ENCODE assay signal across 21 cellular contexts in genomic region chr5:15131909-15132308, GRCh38.
DNase-seq lines count a peak whose midpoint lies in the region; ATAC-seq, FAIRE-seq and TF ChIP-seq lines count a peak whose summit lies in the region.
"Had no signal": no experiment of that assay in that cellular context is flagged by ENCODE, and none has a peak within 500 bp of the region (broad histone marks: within the 10 kb centered on the region; RNA-seq: fewer than 3 reads in every experiment).

No MANE protein-coding gene starts in this region.

- TF ChIP-seq RAD21 in HepG2 (CRISPR knock-in tag; IDR thresholded peaks at IDR 0.05) = no peak

- no peak overlapping the region for H2BK120ac ChIP-seq in neuronal stem cell (ENCODE audit: low read depth, low read length)

- no peak overlapping the region for H2BK12ac ChIP-seq in neuronal stem cell (ENCODE audit: low read length)

- no peak overlapping the region for H2AK5ac ChIP-seq in neuronal stem cell (ENCODE audit: low read depth, low read length)

- TF ChIP-seq CTCF in HepG2 (CRISPR knock-in tag; IDR thresholded peaks at IDR 0.05) (no peak), right lobe of liver (IDR thresholded peaks at IDR 0.05) (no peak)

- no peak overlapping the region for H4K8ac ChIP-seq in neuronal stem cell (ENCODE audit: low read depth, low read length)

- BruUV-seq in HepG2 (replicated peaks; lab: Mats Ljungman, UMichigan) = no TSS peak

- no peak overlapping the region for H3K4ac ChIP-seq in neuronal stem cell (ENCODE audit: low read length)

- peak overlapping the region; percentile 40 for H3K23ac ChIP-seq in neuronal stem cell (ENCODE audit: low read depth, low read length, poor library complexity)

- H3K4me1 ChIP-seq in HepG2 (ENCODE audit: insufficient read depth, low read length) (no peaks in the 10 kb centered on the region), right lobe of liver (no peaks in the 10 kb centered on the region), neuronal stem cell (ENCODE audit: control insufficient read depth in 2 of 2, insufficient read depth in 1 of 2, low read depth in 1 of 2, low read length in 2 of 2) (no peaks in the 10 kb centered on the region)

- H3K79me1 ChIP-seq in neuronal stem cell (ENCODE audit: low read depth, low read length) = no peaks in the 10 kb centered on the region

- no peak for TF ChIP-seq POLR2A in HepG2 (IDR thresholded peaks at IDR 0.05; ENCODE audit: insufficient read depth in 1 of 2, low read depth in 2 of 2, low read length in 2 of 2)
- no peak for TF ChIP-seq POLR2A in right lobe of liver (IDR thresholded peaks at IDR 0.05)

- DNase-seq in HepG2 (ENCODE audit: low spot score) = no peak
- DNase-seq in right lobe of liver = no peak
- DNase-seq in neuronal stem cell (ENCODE audit: low spot score) = no peak
- no peak for DNase-seq in urothelium cell line (ENCODE audit: low spot score)
- no peak for DNase-seq in NCI-H1694 (lab: John Stamatoyannopoulos, UW)
- DNase-seq in caudate nucleus (lab: John Stamatoyannopoulos, UW) = no peak
- DNase-seq: CD4-positive, alpha-beta T cell; CD8-positive, alpha-beta memory T cell; DMS 273 treated with DMSO at 0.1 percent for 48 hours; DMS79; EL; GDM1; GM23248; H9 had no signal

- H3K27ac ChIP-seq in HepG2 (ENCODE audit: extremely low read length, insufficient read depth, low read length) (no peak overlapping the region), right lobe of liver (no peak overlapping the region), neuronal stem cell (replicated peaks; ENCODE audit: low read length) (no peak overlapping the region), caudate nucleus (ENCODE audit: low read depth, low read length) (no peak overlapping the region)
- H3K27ac ChIP-seq: 22Rv1, BLaER1, GM23248 had no signal

- no peak for TF ChIP-seq EP300 in HepG2 (IDR thresholded peaks at IDR 0.05; ENCODE audit: low read depth in 2 of 2, low read length in 2 of 2)
- TF ChIP-seq EP300 in HepG2 (CRISPR knock-in tag; IDR thresholded peaks at IDR 0.05; ENCODE audit: borderline replicate concordance) = no peak

- H3K9me3 ChIP-seq in HepG2 (ENCODE audit: low read length) = no peaks in the 10 kb centered on the region
- H3K9me3 ChIP-seq in right lobe of liver = no peaks in the 10 kb centered on the region
- H3K9me3 ChIP-seq in neuronal stem cell (replicated peaks in 1 of 2; ENCODE audit: control insufficient read depth in 2 of 2, insufficient read depth in 1 of 2, low read depth in 1 of 2, low read length in 2 of 2) = no peaks in the 10 kb centered on the region
- H3K9me3 ChIP-seq: BLaER1 had no signal

- H4K20me1 ChIP-seq in HepG2 (ENCODE audit: insufficient read depth, low read length) = no peaks in the 10 kb centered on the region
- H4K20me1 ChIP-seq: BLaER1 had no signal

- in situ Hi-C loops in HepG2 (cut with HindIII; ENCODE audit: extremely low pct_ligation_motif_present, low pct_unique_long_range_greater_than_20kb) = no loop called here

- H3K79me2 ChIP-seq in HepG2 (ENCODE audit: insufficient read depth, low read length) = no peaks in the 10 kb centered on the region

- no peak overlapping the region for H3K14ac ChIP-seq in neuronal stem cell (ENCODE audit: low read length)

- H3K18ac ChIP-seq in neuronal stem cell (ENCODE audit: low read length) = peak overlapping the region; percentile 46

- H3K9ac ChIP-seq in HepG2 (ENCODE audit: insufficient read depth, low read depth, low read length) (no peak overlapping the region), neuronal stem cell (ENCODE audit: low read depth, low read length, poor library complexity) (no peak overlapping the region)
- H3K9ac ChIP-seq: BLaER1, GM23248 had no signal

- peak overlapping the region; percentile 64 for H4K91ac ChIP-seq in neuronal stem cell (ENCODE audit: low read depth, low read length, poor library complexity)

- POLR2A ChIA-PET in HepG2 (lab: Yijun Ruan, JAX) = no interaction called here

- ATAC-seq in HepG2 (no peak), right lobe of liver (no peak)
- ATAC-seq: GM12878, HCT116 had no signal

- H3K27me3 ChIP-seq in HepG2 (ENCODE audit: control insufficient read depth in 1 of 2, insufficient read depth in 2 of 2, low read length in 2 of 2) = no peaks in the 10 kb centered on the region
- no peaks in the 10 kb centered on the region for H3K27me3 ChIP-seq in right lobe of liver
- no peaks in the 10 kb centered on the region for H3K27me3 ChIP-seq in neuronal stem cell (ENCODE audit: control insufficient read depth in 3 of 3, insufficient read depth in 3 of 3, low read depth in 1 of 3, low read length in 3 of 3)
- H3K27me3 ChIP-seq: BLaER1 had no signal

- H3K36me3 ChIP-seq in HepG2 (replicated peaks in 1 of 2; ENCODE audit: control insufficient read depth in 1 of 2, insufficient read depth in 2 of 2, low read length in 2 of 2) = no peaks in the 10 kb centered on the region
- no peaks in the 10 kb centered on the region for H3K36me3 ChIP-seq in right lobe of liver
- no peaks in the 10 kb centered on the region for H3K36me3 ChIP-seq in neuronal stem cell (replicated peaks in 1 of 2; ENCODE audit: control insufficient read depth in 2 of 2, insufficient read depth in 2 of 2, low read length in 2 of 2)
- H3K36me3 ChIP-seq: BLaER1 had no signal

- no peak overlapping the region for H3K4me2 ChIP-seq in HepG2 (ENCODE audit: low read depth, low read length)
- H3K4me2 ChIP-seq in neuronal stem cell (ENCODE audit: insufficient read depth, low read length, poor library complexity, severe bottlenecking) = no peak overlapping the region
- H3K4me2 ChIP-seq: BLaER1 had no signal

- WGBS in HepG2 (ENCODE audit: low lambda C conversion rate) = no CpG with 5 or more reads among the region's 5 CpGs
- WGBS in right lobe of liver (ENCODE audit: insufficient coverage, low coverage, low lambda C conversion rate, missing lambda C conversion rate) = 43% methylated on average over 2 of the region's 5 CpGs
- WGBS in neuronal stem cell (ENCODE audit: extremely low coverage in 2 of 2, insufficient read length in 2 of 2, insufficient replicate concordance in 1 of 2), 2 donors = no CpG with 5 or more reads among the region's 5 CpGs

- intact Hi-C loops in HepG2 (cut with micrococcal nuclease; ENCODE audit: unreplicated experiment) = no loop called here
- intact Hi-C loops in right lobe of liver (cut with DNase I) = no loop called here

- H3K4me3 ChIP-seq in HepG2 (replicated peaks in 1 of 3; ENCODE audit: insufficient read depth in 1 of 3, low read depth in 2 of 3, low read length in 3 of 3) (no peak overlapping the region), right lobe of liver (no peak overlapping the region), neuronal stem cell (ENCODE audit: low read length in 2 of 2) (peak overlapping the region in 1 of 2 donors; percentile 38)
- H3K4me3 ChIP-seq: BLaER1, GM12878, GM23248 had no signal

- CTCF ChIA-PET in HepG2 (lab: Yijun Ruan, JAX; ENCODE audit: low intra/inter-chr PET ratio, low total read pairs) = no interaction called here

- H2BK15ac ChIP-seq in neuronal stem cell (ENCODE audit: low read length) = no peak overlapping the region

- no peak overlapping the region for H2BK5ac ChIP-seq in neuronal stem cell (ENCODE audit: low read length)

- FAIRE-seq in HepG2 (lab: Jason Lieb, UNC) (no peak), urothelium cell line (lab: Jason Lieb, UNC) (peak; percentile 35)
- FAIRE-seq: A204.1, D721Med, GM12878, GM19239 had no signal

- H2AFZ ChIP-seq in HepG2 (ENCODE audit: low read length) (no peak overlapping the region), neuronal stem cell (ENCODE audit: low read length) (no peak overlapping the region)
- H2AFZ ChIP-seq: GM23248 had no signal

TF ChIP-seq in HepG2, 621 proteins besides CTCF, POLR2A, EP300 and RAD21:
- no peak for TF ChIP-seq TRAFD1 (CRISPR knock-in tag; IDR thresholded peaks at IDR 0.05; ENCODE audit: borderline replicate concordance)
- 0 out of 2 replicates have a peak, but pooled peaks have one; percentile 37 for TF ChIP-seq MNT (IDR thresholded peaks at IDR 0.05)
TF ChIP-seq in HepG2: peak in this region for 1.
